Comparison of ENCODE assay signal across 8 cellular contexts in the genomic region with DNA sequence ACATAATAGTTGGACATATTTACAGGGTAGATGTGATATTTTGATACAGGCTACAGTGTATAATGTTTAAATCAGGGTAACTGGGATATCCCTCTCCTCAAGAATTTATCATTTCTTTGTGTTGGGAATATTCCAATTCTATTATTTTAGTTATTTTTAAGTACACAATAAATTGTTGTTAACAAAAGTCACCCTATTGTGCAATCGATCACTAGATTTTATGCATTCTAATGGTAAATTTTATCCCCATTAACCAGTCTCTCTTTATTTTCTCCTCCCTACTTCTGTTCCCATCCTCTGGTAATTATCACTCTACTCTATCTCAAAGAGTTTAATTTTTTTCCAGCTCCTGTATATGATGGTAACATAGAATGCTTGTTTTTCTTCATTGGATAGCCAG.
"Had no signal": no experiment of that assay in that cellular context is flagged by ENCODE, and none has a peak within 500 bp of the region (broad histone marks: within the 10 kb centered on the region; RNA-seq: fewer than 3 reads in every experiment).

No MANE protein-coding gene starts in this region.

- H3K27ac ChIP-seq: GM23248 had no signal

- DNase-seq: GM23248, GOT3, H9, HCEC 1CT, KG1 had no signal

- H3K9ac ChIP-seq: GM23248 had no signal

- ATAC-seq: K562 had no signal

- H3K4me3 ChIP-seq: GM23248, K562 had no signal

- FAIRE-seq: H54, HTR-8/SVneo, K562 had no signal

- H2AFZ ChIP-seq: GM23248 had no signal
